In the genomic region with DNA sequence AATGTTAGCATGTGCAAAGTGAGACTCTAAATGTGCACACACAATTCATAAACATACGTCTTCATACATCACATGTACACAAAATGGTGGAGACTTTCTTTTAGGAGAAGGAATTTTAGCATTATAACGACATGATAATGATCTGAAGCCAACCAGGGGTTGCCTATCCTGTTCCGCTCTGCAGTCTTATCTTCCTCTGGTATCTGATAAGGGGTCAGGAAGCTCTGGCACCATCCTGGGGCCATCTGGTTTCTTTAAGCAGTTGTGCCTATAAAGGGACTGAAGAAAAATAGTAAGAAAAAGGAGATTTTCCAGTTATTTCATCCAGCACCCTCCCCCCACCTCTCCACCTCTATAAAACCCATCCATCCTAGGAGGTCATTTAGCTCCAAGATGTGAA, we compare ENCODE assay signal across 1 cellular context.
TF ChIP-seq lines count a peak whose summit lies in the region.

No MANE protein-coding gene starts in this region.

TF ChIP-seq in SK-N-SH treated with all-trans-retinoic acid at 6 μM for 48 hours, 23 proteins besides CTCF, POLR2A, EP300 and RAD21 (continued from another document):
- TF ChIP-seq, protein P1, sequence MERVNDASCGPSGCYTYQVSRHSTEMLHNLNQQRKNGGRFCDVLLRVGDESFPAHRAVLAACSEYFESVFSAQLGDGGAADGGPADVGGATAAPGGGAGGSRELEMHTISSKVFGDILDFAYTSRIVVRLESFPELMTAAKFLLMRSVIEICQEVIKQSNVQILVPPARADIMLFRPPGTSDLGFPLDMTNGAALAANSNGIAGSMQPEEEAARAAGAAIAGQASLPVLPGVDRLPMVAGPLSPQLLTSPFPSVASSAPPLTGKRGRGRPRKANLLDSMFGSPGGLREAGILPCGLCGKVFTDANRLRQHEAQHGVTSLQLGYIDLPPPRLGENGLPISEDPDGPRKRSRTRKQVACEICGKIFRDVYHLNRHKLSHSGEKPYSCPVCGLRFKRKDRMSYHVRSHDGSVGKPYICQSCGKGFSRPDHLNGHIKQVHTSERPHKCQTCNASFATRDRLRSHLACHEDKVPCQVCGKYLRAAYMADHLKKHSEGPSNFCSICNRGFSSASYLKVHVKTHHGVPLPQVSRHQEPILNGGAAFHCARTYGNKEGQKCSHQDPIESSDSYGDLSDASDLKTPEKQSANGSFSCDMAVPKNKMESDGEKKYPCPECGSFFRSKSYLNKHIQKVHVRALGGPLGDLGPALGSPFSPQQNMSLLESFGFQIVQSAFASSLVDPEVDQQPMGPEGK (CRISPR knock-in tag; IDR thresholded peaks at IDR 0.05; ENCODE audit: borderline replicate concordance), result no peak
- peak; percentile 91 for TF ChIP-seq TCF4 (CRISPR knock-in tag; IDR thresholded peaks at IDR 0.05; ENCODE audit: borderline replicate concordance)
- TF ChIP-seq CSDC2 (CRISPR knock-in tag; IDR thresholded peaks at IDR 0.05), result no peak
TF ChIP-seq in SK-N-SH treated with all-trans-retinoic acid at 6 μM for 48 hours: peak in this region for 3.
